In the genomic region with DNA sequence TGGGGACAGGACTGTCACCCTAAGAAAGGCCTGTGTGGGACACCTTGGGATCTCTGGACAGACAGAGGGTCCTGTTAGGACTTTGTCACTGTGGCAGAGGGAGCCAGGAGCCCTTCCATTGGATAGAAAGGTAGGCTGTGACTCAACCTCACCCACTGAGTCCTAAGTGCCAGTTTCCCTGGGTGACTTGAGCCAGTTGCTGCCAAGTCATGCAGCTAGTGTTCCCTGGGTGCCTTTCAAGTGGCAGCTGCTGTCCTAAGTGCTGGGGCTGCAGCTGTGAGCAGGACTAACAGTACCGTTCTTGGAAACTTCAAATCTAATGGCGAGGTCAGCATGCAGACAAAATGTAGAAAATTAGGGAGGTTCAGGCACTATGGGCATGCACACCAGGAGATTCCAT, we compare ENCODE assay signal across 11 cellular contexts.
"Had no signal": no experiment of that assay in that cellular context is flagged by ENCODE, and none has a peak within 500 bp of the region (broad histone marks: within the 10 kb centered on the region; RNA-seq: fewer than 3 reads in every experiment).

No MANE protein-coding gene starts in this region.

- H3K4me3 ChIP-seq: cardiac muscle cell, tibial artery, uterus had no signal

- H3K36me3 ChIP-seq: cardiac muscle cell, tibial artery, uterus had no signal

- H3K4me1 ChIP-seq: foreskin keratinocyte, uterus had no signal

- H3K27ac ChIP-seq: cardiac muscle cell, foreskin keratinocyte, tibial artery had no signal

- H3K27me3 ChIP-seq: cardiac muscle cell, foreskin keratinocyte, tibial artery, uterus had no signal

- DNase-seq: activated CD4-positive, alpha-beta T cell treated with anti-CD3 and anti-CD28 coated beads, Interleukin-2, amount 10 ng/mL, durations not matched to agents 24 days and 14 days; activated naive CD4-positive, alpha-beta T cell treated with Interleukin-2 at 50 U/mL for 16 hours; activated naive CD8-positive, alpha-beta T cell treated with anti-CD3 and anti-CD28 coated beads, Interleukin-2, amount 50 U/mL, for 24 hours; foreskin keratinocyte; head of caudate nucleus; left colon; natural killer cell; stimulated activated CD4-positive, alpha-beta T cell treated with anti-CD3 and anti-CD28 coated beads, Interleukin-4, amount 100 ng/mL, for 4 hours; tibial artery had no signal

- H3K9me3 ChIP-seq: tibial artery, uterus had no signal
